ENCODE assay signal across 9 cellular contexts in genomic region chr7:80721880-80722595, GRCh38.
A peak's percentile ranks its signal among the peaks of the same experiment; 100 is the strongest.
DNase-seq lines count a peak whose midpoint lies in the region; ATAC-seq and TF ChIP-seq lines count a peak whose summit lies in the region.
"Had no signal": no experiment of that assay in that cellular context is flagged by ENCODE, and none has a peak within 500 bp of the region (broad histone marks: within the 10 kb centered on the region; RNA-seq: fewer than 3 reads in every experiment).

No MANE protein-coding gene starts in this region.

- peaks cover 32% of the 10 kb centered on the region for H3K4me1 Mint-ChIP-seq in endodermal cell

- H3K9ac ChIP-seq in endodermal cell (ENCODE audit: extremely low read depth, low read length, poor library complexity, severe bottlenecking): no peak overlapping the region

- no peak for TF ChIP-seq CTCF in AG09309 (IDR thresholded peaks at IDR 0.05; ENCODE audit: control insufficient read depth, insufficient read depth, low read depth, low read length, missing control alignments)
- no peak for TF ChIP-seq CTCF in endodermal cell (conservative IDR thresholded peaks at IDR 0.05)

- H3K9me3 ChIP-seq in endodermal cell (ENCODE audit: control insufficient read depth, low read length): no peaks in the 10 kb centered on the region
- no peaks in the 10 kb centered on the region for H3K9me3 ChIP-seq in muscle layer of duodenum (ENCODE audit: control insufficient read depth in 1 of 2, low read length in 2 of 2)

- WGBS in endodermal cell (ENCODE audit: insufficient coverage in 1 of 2, insufficient read length in 1 of 2), 2 experiments: 53 to 57% methylated on average over 1 to 3 of the region's 3 CpGs

- H3K27me3 Mint-ChIP-seq in endodermal cell (ENCODE audit: insufficient read depth): no peaks in the 10 kb centered on the region

- no peak overlapping the region for H3K27ac Mint-ChIP-seq in endodermal cell

- no peaks in the 10 kb centered on the region for H3K36me3 Mint-ChIP-seq in endodermal cell (ENCODE audit: low read depth)

- no peaks in the 10 kb centered on the region for H3K27me3 ChIP-seq in endodermal cell (ENCODE audit: control insufficient read depth, insufficient read depth, low read length, poor library complexity, severe bottlenecking)
- no peaks in the 10 kb centered on the region for H3K27me3 ChIP-seq in muscle layer of duodenum (ENCODE audit: low read depth, low read length)

- H3K36me3 ChIP-seq in endodermal cell (ENCODE audit: control insufficient read depth, insufficient read depth, low read length) (no peaks in the 10 kb centered on the region), muscle layer of duodenum (ENCODE audit: control insufficient read depth in 1 of 2, insufficient read depth in 2 of 2, low read length in 2 of 2) (peaks cover 0 to 4% of the 10 kb centered on the region in 2 donors)

- H3K4me3 Mint-ChIP-seq in endodermal cell: no peak overlapping the region

- DNase-seq in AG09309 (ENCODE audit: low read depth): peak; percentile 69
- peak; percentile 67 for DNase-seq in NCI-H460 (ENCODE audit: extremely low read depth, low read depth)
- peak; percentile 54 for DNase-seq in endodermal cell
- DNase-seq in DMS 273 treated with DMSO at 0.1 percent for 48 hours (lab: John Stamatoyannopoulos, UW): no peak
- DNase-seq: DMS79 had no signal

- H3K4me1 ChIP-seq in endodermal cell (ENCODE audit: control insufficient read depth, insufficient read depth, low read length) (peaks cover 11% of the 10 kb centered on the region), muscle layer of duodenum (ENCODE audit: control insufficient read depth in 1 of 2, insufficient read depth in 2 of 2, low read length in 2 of 2) (peaks cover 11 to 19% of the 10 kb centered on the region in 2 donors)

- no peak overlapping the region for H3K4me3 ChIP-seq in AG09309 (ENCODE audit: control insufficient read depth, low read depth, low read length)
- no peak overlapping the region for H3K4me3 ChIP-seq in endodermal cell (ENCODE audit: low read length)
- H3K4me3 ChIP-seq in muscle layer of duodenum (ENCODE audit: low read depth in 1 of 2, low read length in 2 of 2): no peak overlapping the region

- H3K9me3 Mint-ChIP-seq in endodermal cell: peaks cover 4% of the 10 kb centered on the region

- H3K27ac ChIP-seq in endodermal cell (ENCODE audit: low read depth, low read length) (peak overlapping the region; percentile 71), muscle layer of duodenum (ENCODE audit: low read length) (peak overlapping the region; percentile 28)

- ATAC-seq in HG03045 (IDR thresholded peaks at IDR 0.05; ENCODE audit: unreplicated experiment) (no peak), HG03097 (IDR thresholded peaks at IDR 0.05; ENCODE audit: low FRiP score, unreplicated experiment) (no peak), HG03342 (IDR thresholded peaks at IDR 0.05; ENCODE audit: unreplicated experiment) (no peak)
